Comparison of ENCODE assay signal across 21 cellular contexts in the genomic region with DNA sequence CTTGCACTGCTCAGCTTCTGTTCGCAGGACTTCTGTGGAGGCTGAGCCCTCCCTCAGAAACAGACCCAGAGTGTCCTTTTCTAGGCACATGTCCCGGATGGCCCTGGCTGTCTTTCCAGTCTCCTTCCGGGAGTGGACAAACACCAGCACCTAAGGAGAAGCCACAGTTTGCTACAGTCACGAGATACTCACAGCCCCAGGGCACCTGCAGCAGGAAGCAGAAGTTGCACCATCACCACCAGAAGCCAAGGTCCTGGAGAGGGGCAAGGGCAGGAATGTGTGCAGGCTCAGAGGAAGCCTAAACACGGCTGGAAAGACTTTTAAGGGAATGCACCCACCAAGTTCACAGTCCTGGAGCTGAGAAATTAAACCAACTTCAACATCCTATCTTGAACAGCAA.
"Had no signal": no experiment of that assay in that cellular context is flagged by ENCODE, and none has a peak within 500 bp of the region (broad histone marks: within the 10 kb centered on the region; RNA-seq: fewer than 3 reads in every experiment).

No MANE protein-coding gene starts in this region.

- H3K9me3 ChIP-seq: psoas muscle, upper lobe of left lung, uterus had no signal

- DNase-seq: effector CD4-positive, alpha-beta T cell; endodermal cell; erythroblast; foreskin melanocyte; head of caudate nucleus; hippocampal formation; left colon; left ventricle myocardium superior; mesendoderm; naive B cell; psoas muscle; retina; stimulated activated CD4-positive, alpha-beta T cell treated with anti-CD3 and anti-CD28 coated beads, Interleukin-2, amount 100 ng/mL, for 24 hours; stimulated activated CD4-positive, alpha-beta T cell treated with anti-CD3 and anti-CD28 coated beads, Interleukin-4, amount 100 ng/mL, for 4 hours; stimulated activated naive CD4-positive, alpha-beta T cell treated with Interleukin-2 at 50 U/mL for 16 hours; upper lobe of left lung; uterus had no signal

- H3K4me3 ChIP-seq: coronary artery, lung, psoas muscle, upper lobe of left lung, uterus had no signal

- H3K36me3 ChIP-seq: uterus had no signal

- H3K27ac ChIP-seq: coronary artery, psoas muscle, upper lobe of left lung, uterus had no signal

- FAIRE-seq: endothelial cell of umbilical vein had no signal

- ATAC-seq: left colon, left ventricle myocardium superior, psoas muscle, sciatic nerve had no signal

- H3K4me1 ChIP-seq: psoas muscle, upper lobe of left lung, uterus had no signal

- H3K27me3 ChIP-seq: upper lobe of left lung, uterus had no signal
